In the genomic region with DNA sequence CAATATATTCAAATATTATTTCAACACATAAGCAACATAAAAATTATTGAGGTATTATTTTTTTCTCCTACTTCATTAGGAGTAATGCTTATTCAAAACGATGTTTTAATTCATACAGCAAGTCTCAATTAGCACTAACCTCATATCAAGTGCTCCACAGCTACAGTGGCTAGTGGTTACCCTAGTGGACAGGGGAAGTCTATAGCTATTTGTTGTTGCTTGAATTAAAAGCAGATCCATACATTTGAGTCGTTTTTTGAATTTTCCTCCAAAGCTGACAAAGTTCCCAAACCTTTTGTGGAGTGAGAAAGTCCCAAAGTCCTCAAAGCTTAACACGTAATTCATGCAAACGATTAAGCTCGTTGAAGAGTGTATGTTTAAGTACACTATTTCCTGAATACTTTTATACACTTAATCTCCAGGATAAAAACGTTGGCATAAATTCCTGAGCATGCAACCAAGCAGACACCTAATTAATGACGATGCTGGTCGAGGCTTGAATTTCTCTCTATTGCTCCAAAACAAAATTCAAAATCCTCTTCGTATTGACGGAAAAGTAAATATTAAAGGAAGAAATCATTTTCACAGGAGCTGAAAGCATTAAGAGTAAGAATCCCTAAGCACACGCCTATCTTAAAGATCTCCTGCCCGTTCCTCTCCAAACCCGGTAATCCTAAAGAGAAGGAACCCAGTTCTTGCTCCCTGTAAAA, we compare ENCODE assay signal across 8 cellular contexts. TPM values are rescaled to one million over a fixed set of nuclear protein-coding genes. Genes with fewer than 3 reads are reported as not detected.
A peak's percentile ranks its signal among the peaks of the same experiment; 100 is the strongest.
DNase-seq lines count a peak whose midpoint lies in the region; ATAC-seq and TF ChIP-seq lines count a peak whose summit lies in the region.

No MANE protein-coding gene starts in this region.

- no peak for ATAC-seq in activated CD8-positive, alpha-beta memory T cell treated with anti-CD3 and anti-CD28 coated beads, Interleukin-2, amount 10 ng/mL, durations not matched to agents 7 days and 5 days
- ATAC-seq in T-helper 17 cell (no peak), GM18858 (IDR thresholded peaks at IDR 0.05; ENCODE audit: unreplicated experiment) (no peak), HG03108 (IDR thresholded peaks at IDR 0.05; ENCODE audit: unreplicated experiment) (no peak)

- H3K9me3 Mint-ChIP-seq in activated CD8-positive, alpha-beta memory T cell treated with anti-CD3 and anti-CD28 coated beads, Interleukin-2, amount 10 ng/mL, durations not matched to agents 7 days and 5 days (ENCODE audit: low read depth): no peaks in the 10 kb centered on the region

- H3K27ac Mint-ChIP-seq in activated CD8-positive, alpha-beta memory T cell treated with anti-CD3 and anti-CD28 coated beads, Interleukin-2, amount 10 ng/mL, durations not matched to agents 7 days and 5 days: peak overlapping the region; percentile 94
- peak overlapping the region; percentile 98 for H3K27ac Mint-ChIP-seq in T-helper 17 cell

- H3K4me3 ChIP-seq in fibroblast of villous mesenchyme (ENCODE audit: low read depth, low read length): peak overlapping the region; percentile 92
- peak overlapping the region; percentile 88 for H3K4me3 ChIP-seq in skeletal muscle cell (ENCODE audit: low read depth, low read length)

- no peak for DNase-seq in activated CD8-positive, alpha-beta memory T cell treated with anti-CD3 and anti-CD28 coated beads, Interleukin-2, amount 10 ng/mL, durations not matched to agents 7 days and 5 days
- DNase-seq in activated CD8-positive, alpha-beta memory T cell treated with anti-CD3 and anti-CD28 coated beads, Interleukin-2, amount 50 U/mL, for 4 hours: no peak
- DNase-seq in T-helper 17 cell (no peak), fibroblast of villous mesenchyme (ENCODE audit: low read depth) (no peak), skeletal muscle cell (ENCODE audit: low read depth) (no peak), NCI-H2196 (lab: John Stamatoyannopoulos, UW; ENCODE audit: unreplicated experiment) (no peak)

- H3K4me1 Mint-ChIP-seq in activated CD8-positive, alpha-beta memory T cell treated with anti-CD3 and anti-CD28 coated beads, Interleukin-2, amount 10 ng/mL, durations not matched to agents 7 days and 5 days: peaks cover 35% of the 10 kb centered on the region
- peaks cover 41% of the 10 kb centered on the region for H3K4me1 Mint-ChIP-seq in T-helper 17 cell

- CTCF ChIA-PET in activated CD8-positive, alpha-beta memory T cell treated with anti-CD3 and anti-CD28 coated beads, Interleukin-2, amount 10 ng/mL, durations not matched to agents 7 days and 5 days (lab: Charles Lee): interaction anchor here (0.9 to 4.6 kb wide), 7 partner anchors 8 to 225 kb away, joined by 3 to 34 read pairs (median 7); no protein-coding TSS in a partner anchor

- peak; percentile 19 for TF ChIP-seq CTCF in fibroblast of villous mesenchyme (IDR thresholded peaks at IDR 0.05; ENCODE audit: insufficient read depth, low read depth, low read length)

- peaks cover 6% of the 10 kb centered on the region for H3K27me3 Mint-ChIP-seq in activated CD8-positive, alpha-beta memory T cell treated with anti-CD3 and anti-CD28 coated beads, Interleukin-2, amount 10 ng/mL, durations not matched to agents 7 days and 5 days
- H3K27me3 Mint-ChIP-seq in T-helper 17 cell: no peaks in the 10 kb centered on the region

- H3K4me3 Mint-ChIP-seq in activated CD8-positive, alpha-beta memory T cell treated with anti-CD3 and anti-CD28 coated beads, Interleukin-2, amount 10 ng/mL, durations not matched to agents 7 days and 5 days: peak overlapping the region; percentile 97
- peak overlapping the region; percentile 98 for H3K4me3 Mint-ChIP-seq in T-helper 17 cell

- H3K9me3 ChIP-seq in T-helper 17 cell (ENCODE audit: control insufficient read depth, low read length, poor library complexity, severe bottlenecking): no peaks in the 10 kb centered on the region

- H3K36me3 Mint-ChIP-seq in activated CD8-positive, alpha-beta memory T cell treated with anti-CD3 and anti-CD28 coated beads, Interleukin-2, amount 10 ng/mL, durations not matched to agents 7 days and 5 days: peaks cover 13% of the 10 kb centered on the region
- H3K36me3 Mint-ChIP-seq in T-helper 17 cell (ENCODE audit: low read depth): peaks cover 5% of the 10 kb centered on the region

RNA-seq across cellular contexts. Expression of a gene that starts 1.0 kb away (rescaled TPM):
- 10 to 100 TPM; 68.9 to 88.8 TPM for total RNA-seq in activated CD8-positive, alpha-beta memory T cell treated with anti-CD3 and anti-CD28 coated beads, Interleukin-2, amount 10 ng/mL, durations not matched to agents 7 days and 5 days
- total RNA-seq in T-helper 17 cell (100 to 1,000 TPM; 116 to 127 TPM), fibroblast of villous mesenchyme (80.9 and 94.6 TPM in 2 replicates)

RNA-seq across cellular contexts. Expression of a gene that starts 7.5 kb away (rescaled TPM):
- total RNA-seq in activated CD8-positive, alpha-beta memory T cell treated with anti-CD3 and anti-CD28 coated beads, Interleukin-2, amount 10 ng/mL, durations not matched to agents 7 days and 5 days: under 1 TPM in 1 of 2 experiments, not detected in 1; 0.07 TPM
- total RNA-seq in T-helper 17 cell: under 1 TPM; 0.60 to 0.65 TPM
- total RNA-seq in fibroblast of villous mesenchyme: not detected in 2 replicates
